In the genomic region with DNA sequence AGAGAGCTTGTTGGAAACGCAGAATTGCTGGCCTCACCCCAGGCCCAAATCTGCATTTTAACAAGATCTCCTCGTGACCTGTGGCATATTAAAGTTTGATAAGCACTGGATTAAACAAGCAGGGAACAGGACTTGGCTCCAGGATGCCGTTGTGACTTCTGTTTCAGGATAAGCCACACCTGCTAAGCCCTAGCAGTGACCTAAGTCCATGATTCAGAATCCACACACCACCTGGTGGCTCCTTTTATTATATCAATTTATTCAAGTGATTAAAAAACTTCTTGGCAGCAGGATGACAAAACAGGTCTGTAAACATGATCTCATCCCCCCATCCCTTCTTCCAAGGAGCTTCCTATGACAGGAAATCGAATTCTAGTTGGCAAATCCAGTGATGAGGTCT, we compare ENCODE assay signal across 1 cellular context.
TF ChIP-seq lines count a peak whose summit lies in the region.

No MANE protein-coding gene starts in this region.

TF ChIP-seq in GM23338, 12 proteins besides CTCF, POLR2A, EP300 and RAD21 (continued from another document):
- TF ChIP-seq, protein P1, sequence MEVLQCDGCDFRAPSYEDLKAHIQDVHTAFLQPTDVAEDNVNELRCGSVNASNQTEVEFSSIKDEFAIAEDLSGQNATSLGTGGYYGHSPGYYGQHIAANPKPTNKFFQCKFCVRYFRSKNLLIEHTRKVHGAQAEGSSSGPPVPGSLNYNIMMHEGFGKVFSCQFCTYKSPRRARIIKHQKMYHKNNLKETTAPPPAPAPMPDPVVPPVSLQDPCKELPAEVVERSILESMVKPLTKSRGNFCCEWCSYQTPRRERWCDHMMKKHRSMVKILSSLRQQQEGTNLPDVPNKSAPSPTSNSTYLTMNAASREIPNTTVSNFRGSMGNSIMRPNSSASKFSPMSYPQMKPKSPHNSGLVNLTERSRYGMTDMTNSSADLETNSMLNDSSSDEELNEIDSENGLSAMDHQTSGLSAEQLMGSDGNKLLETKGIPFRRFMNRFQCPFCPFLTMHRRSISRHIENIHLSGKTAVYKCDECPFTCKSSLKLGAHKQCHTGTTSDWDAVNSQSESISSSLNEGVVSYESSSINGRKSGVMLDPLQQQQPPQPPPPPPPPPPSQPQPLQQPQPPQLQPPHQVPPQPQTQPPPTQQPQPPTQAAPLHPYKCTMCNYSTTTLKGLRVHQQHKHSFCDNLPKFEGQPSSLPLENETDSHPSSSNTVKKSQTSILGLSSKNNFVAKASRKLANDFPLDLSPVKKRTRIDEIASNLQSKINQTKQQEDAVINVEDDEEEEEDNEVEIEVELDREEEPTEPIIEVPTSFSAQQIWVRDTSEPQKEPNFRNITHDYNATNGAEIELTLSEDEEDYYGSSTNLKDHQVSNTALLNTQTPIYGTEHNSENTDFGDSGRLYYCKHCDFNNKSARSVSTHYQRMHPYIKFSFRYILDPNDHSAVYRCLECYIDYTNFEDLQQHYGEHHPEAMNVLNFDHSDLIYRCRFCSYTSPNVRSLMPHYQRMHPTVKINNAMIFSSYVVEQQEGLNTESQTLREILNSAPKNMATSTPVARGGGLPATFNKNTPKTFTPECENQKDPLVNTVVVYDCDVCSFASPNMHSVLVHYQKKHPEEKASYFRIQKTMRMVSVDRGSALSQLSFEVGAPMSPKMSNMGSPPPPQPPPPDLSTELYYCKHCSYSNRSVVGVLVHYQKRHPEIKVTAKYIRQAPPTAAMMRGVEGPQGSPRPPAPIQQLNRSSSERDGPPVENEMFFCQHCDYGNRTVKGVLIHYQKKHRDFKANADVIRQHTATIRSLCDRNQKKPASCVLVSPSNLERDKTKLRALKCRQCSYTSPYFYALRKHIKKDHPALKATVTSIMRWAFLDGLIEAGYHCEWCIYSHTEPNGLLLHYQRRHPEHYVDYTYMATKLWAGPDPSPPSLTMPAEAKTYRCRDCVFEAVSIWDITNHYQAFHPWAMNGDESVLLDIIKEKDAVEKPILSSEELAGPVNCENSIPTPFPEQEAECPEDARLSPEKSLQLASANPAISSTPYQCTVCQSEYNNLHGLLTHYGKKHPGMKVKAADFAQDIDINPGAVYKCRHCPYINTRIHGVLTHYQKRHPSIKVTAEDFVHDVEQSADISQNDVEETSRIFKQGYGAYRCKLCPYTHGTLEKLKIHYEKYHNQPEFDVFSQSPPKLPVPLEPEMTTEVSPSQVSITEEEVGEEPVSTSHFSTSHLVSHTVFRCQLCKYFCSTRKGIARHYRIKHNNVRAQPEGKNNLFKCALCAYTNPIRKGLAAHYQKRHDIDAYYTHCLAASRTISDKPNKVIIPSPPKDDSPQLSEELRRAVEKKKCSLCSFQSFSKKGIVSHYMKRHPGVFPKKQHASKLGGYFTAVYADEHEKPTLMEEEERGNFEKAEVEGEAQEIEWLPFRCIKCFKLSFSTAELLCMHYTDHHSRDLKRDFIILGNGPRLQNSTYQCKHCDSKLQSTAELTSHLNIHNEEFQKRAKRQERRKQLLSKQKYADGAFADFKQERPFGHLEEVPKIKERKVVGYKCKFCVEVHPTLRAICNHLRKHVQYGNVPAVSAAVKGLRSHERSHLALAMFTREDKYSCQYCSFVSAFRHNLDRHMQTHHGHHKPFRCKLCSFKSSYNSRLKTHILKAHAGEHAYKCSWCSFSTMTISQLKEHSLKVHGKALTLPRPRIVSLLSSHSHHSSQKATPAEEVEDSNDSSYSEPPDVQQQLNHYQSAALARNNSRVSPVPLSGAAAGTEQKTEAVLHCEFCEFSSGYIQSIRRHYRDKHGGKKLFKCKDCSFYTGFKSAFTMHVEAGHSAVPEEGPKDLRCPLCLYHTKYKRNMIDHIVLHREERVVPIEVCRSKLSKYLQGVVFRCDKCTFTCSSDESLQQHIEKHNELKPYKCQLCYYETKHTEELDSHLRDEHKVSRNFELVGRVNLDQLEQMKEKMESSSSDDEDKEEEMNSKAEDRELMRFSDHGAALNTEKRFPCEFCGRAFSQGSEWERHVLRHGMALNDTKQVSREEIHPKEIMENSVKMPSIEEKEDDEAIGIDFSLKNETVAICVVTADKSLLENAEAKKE (CRISPR knock-in tag; IDR thresholded peaks at IDR 0.05) = no peak
